ENCODE assay signal across 12 cellular contexts in the genomic region with DNA sequence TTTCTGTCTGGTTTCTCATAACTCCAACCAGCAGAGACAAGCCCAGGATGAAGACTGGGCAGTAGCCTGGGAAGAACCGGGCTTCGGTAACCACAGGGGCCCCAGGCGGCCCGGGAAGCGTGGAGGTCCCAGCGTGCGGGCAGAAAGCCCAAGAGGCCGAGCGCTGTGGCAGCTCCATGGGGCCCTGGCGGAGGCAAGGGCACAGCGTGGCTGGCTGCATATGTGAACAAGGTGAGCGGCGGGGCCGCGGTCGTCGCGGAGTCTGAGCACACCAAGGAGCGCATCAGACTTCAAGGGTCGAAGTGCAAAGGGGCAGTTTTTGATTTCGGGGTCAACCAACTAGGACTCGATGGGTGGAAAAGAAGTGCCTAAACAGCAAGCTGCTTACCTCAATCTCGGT. TPM values are rescaled to one million over a fixed set of nuclear protein-coding genes. Genes with fewer than 3 reads are reported as not detected.
"Had no signal": no experiment of that assay in that cellular context is flagged by ENCODE, and none has a peak within 500 bp of the region (broad histone marks: within the 10 kb centered on the region; RNA-seq: fewer than 3 reads in every experiment).

No MANE protein-coding gene starts in this region.

- H3K4me1 ChIP-seq: HAP-1 had no signal

- H3K27ac ChIP-seq: GM23248, HL-60, KMS-11 had no signal

- H3K9me3 ChIP-seq: HAP-1 had no signal

- H3K4me3 Mint-ChIP-seq: HFFc6 had no signal

- H3K36me3 ChIP-seq: HAP-1 had no signal

- H3K9ac ChIP-seq: GM23248, KMS-11 had no signal

- H3K9me3 Mint-ChIP-seq: HFFc6 had no signal

- DNase-seq: GM23248, GOT3, HFFc6, IMR-90, KBM-7 had no signal

- H3K4me3 ChIP-seq: GM23248, HAP-1 had no signal

- ATAC-seq: HCT116 had no signal

- H2AFZ ChIP-seq: GM23248 had no signal

- H3K27ac Mint-ChIP-seq: HFFc6 had no signal

- H3K4me2 ChIP-seq: KMS-11 had no signal

RNA-seq across cellular contexts. Expression of gene AKR1D1, which starts 45.9 kb away (rescaled TPM):
- total RNA-seq: GM23248, H4, H7, HT1080, IMR-90 had no signal
- polyA plus RNA-seq: GM23248, IMR-90 had no signal
